In genomic region chr10:97234403-97234802, GRCh38 we compare ENCODE assay signal across 8 cellular contexts. TPM values are rescaled to one million over a fixed set of nuclear protein-coding genes. Genes with fewer than 3 reads are reported as not detected.
DNase-seq lines count a peak whose midpoint lies in the region; ATAC-seq and TF ChIP-seq lines count a peak whose summit lies in the region.

No MANE protein-coding gene starts in this region.

- H3K4me3 ChIP-seq in heart right ventricle, result no peak overlapping the region
- no peak overlapping the region for H3K4me3 ChIP-seq in right cardiac atrium (ENCODE audit: low read length)
- H3K4me3 ChIP-seq in body of pancreas, result no peak overlapping the region
- no peak overlapping the region for H3K4me3 ChIP-seq in lower lobe of right lung

- TF ChIP-seq POLR2A in body of pancreas (IDR thresholded peaks at IDR 0.05), result no peak

- H3K27me3 Mint-ChIP-seq in activated naive CD8-positive, alpha-beta T cell treated with anti-CD3 and anti-CD28 coated beads for 36 hours, result no peaks in the 10 kb centered on the region

- H3K9me3 ChIP-seq in heart right ventricle (no peaks in the 10 kb centered on the region), right cardiac atrium (ENCODE audit: control insufficient read depth, low read length) (no peaks in the 10 kb centered on the region), body of pancreas (no peaks in the 10 kb centered on the region), lower lobe of right lung (no peaks in the 10 kb centered on the region)

- peaks cover 5% of the 10 kb centered on the region for H3K4me1 Mint-ChIP-seq in activated naive CD8-positive, alpha-beta T cell treated with anti-CD3 and anti-CD28 coated beads for 36 hours

- peaks cover 8% of the 10 kb centered on the region for H3K36me3 Mint-ChIP-seq in activated naive CD8-positive, alpha-beta T cell treated with anti-CD3 and anti-CD28 coated beads for 36 hours

- H3K27ac Mint-ChIP-seq in activated naive CD8-positive, alpha-beta T cell treated with anti-CD3 and anti-CD28 coated beads for 36 hours, result no peak overlapping the region

- H3K27ac ChIP-seq in heart right ventricle (no peak overlapping the region), right cardiac atrium (ENCODE audit: low read length) (no peak overlapping the region), body of pancreas (no peak overlapping the region), lower lobe of right lung (no peak overlapping the region)

- DNase-seq in heart right ventricle, result no peak
- DNase-seq in right cardiac atrium, result no peak
- DNase-seq in NCI-H2227 (lab: John Stamatoyannopoulos, UW; ENCODE audit: unreplicated experiment), result peak; percentile 47
- DNase-seq in body of pancreas, result peak in 1 of 4 donors; percentile 25
- no peak for DNase-seq in lower lobe of right lung
- DNase-seq in activated naive CD8-positive, alpha-beta T cell treated with anti-CD3 and anti-CD28 coated beads for 36 hours, result no peak

- TF ChIP-seq CTCF in heart right ventricle (IDR thresholded peaks at IDR 0.05) (peak; percentile 9 to 65 (median 58)), body of pancreas (IDR thresholded peaks at IDR 0.05) (peak; percentile 54 to 77 (median 70)), lower lobe of right lung (IDR thresholded peaks at IDR 0.05) (peak; percentile 52)

- H3K27me3 ChIP-seq in heart right ventricle (no peaks in the 10 kb centered on the region), right cardiac atrium (ENCODE audit: control insufficient read depth, insufficient read depth) (no peaks in the 10 kb centered on the region), body of pancreas (no peaks in the 10 kb centered on the region), lower lobe of right lung (ENCODE audit: low read depth) (no peaks in the 10 kb centered on the region)

- 41 to 53% methylated on average over 1 of the region's 1 CpG for WGBS in heart right ventricle, 2 donors
- 42% methylated on average over 1 of the region's 1 CpG for WGBS in right cardiac atrium
- 17 to 26% methylated on average over 1 of the region's 1 CpG for WGBS in body of pancreas, 2 donors

- H3K4me1 ChIP-seq in heart right ventricle (peaks cover 0 to 6% (median 0%) of the 10 kb centered on the region in 9 donors), right cardiac atrium (ENCODE audit: control insufficient read depth, insufficient read depth, low read length) (no peaks in the 10 kb centered on the region), body of pancreas (peaks cover 6% of the 10 kb centered on the region), lower lobe of right lung (no peaks in the 10 kb centered on the region)

- H3K4me3 Mint-ChIP-seq in activated naive CD8-positive, alpha-beta T cell treated with anti-CD3 and anti-CD28 coated beads for 36 hours, result no peak overlapping the region

- intact Hi-C loops in heart right ventricle (cut with DNase I) (no loop called here), right cardiac atrium (cut with DNase I) (no loop called here), body of pancreas (cut with DNase I) (no loop called here), lower lobe of right lung (cut with DNase I) (no loop called here)

- H3K36me3 ChIP-seq in heart right ventricle (peaks cover 0 to 66% (median 4%) of the 10 kb centered on the region in 9 donors), body of pancreas (replicated peaks in 1 of 2; ENCODE audit: insufficient read depth in 1 of 2, low read depth in 2 of 2) (no peaks in the 10 kb centered on the region), lower lobe of right lung (peaks cover 31% of the 10 kb centered on the region)

- ATAC-seq in heart right ventricle, result no peak
- no peak for ATAC-seq in right cardiac atrium
- no peak for ATAC-seq in body of pancreas
- ATAC-seq in lower lobe of right lung, result no peak
- no peak for ATAC-seq in GM21360 (IDR thresholded peaks at IDR 0.05; ENCODE audit: unreplicated experiment)
- no peak for ATAC-seq in HG03469 (IDR thresholded peaks at IDR 0.05; ENCODE audit: unreplicated experiment)

- H3K9me3 Mint-ChIP-seq in activated naive CD8-positive, alpha-beta T cell treated with anti-CD3 and anti-CD28 coated beads for 36 hours, result no peaks in the 10 kb centered on the region

RNA-seq across cellular contexts. Expression of gene SLIT1, which starts 48.6 kb away (rescaled TPM):
- under 1 TPM in 9 of 10 donors, not detected in 1; 0.04 to 0.31 (median 0.13) TPM for total RNA-seq in heart right ventricle
- under 1 TPM; 0.07 TPM for polyA plus RNA-seq in heart right ventricle
- total RNA-seq in right cardiac atrium, result under 1 TPM; 0.11 to 0.29 (median 0.17) TPM
- 0.16 TPM for polyA plus RNA-seq in right cardiac atrium
- under 1 TPM; 0.78 to 0.99 TPM for total RNA-seq in body of pancreas
- 0.41 TPM for total RNA-seq in lower lobe of right lung
- total RNA-seq in activated naive CD8-positive, alpha-beta T cell treated with anti-CD3 and anti-CD28 coated beads for 36 hours, result under 1 TPM; 0.08 to 0.27 TPM

RNA-seq across cellular contexts. Expression of gene ARHGAP19, which starts 58.0 kb away (rescaled TPM):
- total RNA-seq in heart right ventricle, result 1 to 10 TPM; 2.3 to 6.2 (median 3.6) TPM
- polyA plus RNA-seq in heart right ventricle, result 1 to 10 TPM; 1.5 to 1.7 TPM
- total RNA-seq in right cardiac atrium, result 1 to 10 TPM; 3.6 to 6.3 (median 5.3) TPM
- polyA plus RNA-seq in right cardiac atrium, result 2.4 TPM
- 1 to 10 TPM; 2.6 to 7.3 TPM for total RNA-seq in body of pancreas
- total RNA-seq in lower lobe of right lung, result 15.4 TPM
- total RNA-seq in activated naive CD8-positive, alpha-beta T cell treated with anti-CD3 and anti-CD28 coated beads for 36 hours, result 10 to 100 TPM; 36.1 to 42.9 TPM
